ENCODE assay signal across 10 cellular contexts in the genomic region with DNA sequence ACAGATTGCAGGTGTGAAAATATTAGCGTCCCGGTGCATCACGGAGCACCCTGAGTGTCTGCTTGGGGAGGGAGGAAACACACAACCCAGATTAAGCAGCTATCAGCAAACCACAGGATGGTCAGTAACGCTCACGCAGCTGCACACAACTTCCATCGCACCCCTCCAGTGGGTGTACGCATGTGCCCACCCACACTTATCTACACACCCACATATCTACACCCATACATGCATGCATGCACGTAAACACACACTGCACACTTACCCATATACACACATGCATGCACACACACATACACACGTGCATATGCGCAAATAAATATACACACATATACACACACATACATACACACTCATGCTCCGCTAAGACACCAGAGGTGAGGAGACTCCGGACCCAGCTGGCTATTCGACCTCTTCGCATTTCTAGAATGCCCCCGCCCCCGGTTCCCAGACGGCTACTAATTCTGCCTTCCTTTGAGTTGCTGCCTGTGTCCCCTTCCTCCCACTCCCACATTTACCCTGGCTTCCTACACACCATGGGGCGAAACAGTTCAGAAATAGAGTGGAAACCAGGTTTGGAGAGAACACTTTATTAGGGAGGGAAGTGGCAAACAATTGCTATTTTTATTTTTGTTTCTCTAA. TPM values are rescaled to one million over a fixed set of nuclear protein-coding genes. Genes with fewer than 3 reads are reported as not detected.
DNase-seq lines count a peak whose midpoint lies in the region; ATAC-seq and TF ChIP-seq lines count a peak whose summit lies in the region.
"Had no signal": no experiment of that assay in that cellular context is flagged by ENCODE, and none has a peak within 500 bp of the region (broad histone marks: within the 10 kb centered on the region; RNA-seq: fewer than 3 reads in every experiment).

No MANE protein-coding gene starts in this region.

- H3K4me3 Mint-ChIP-seq in IgD-negative memory B cell = peak overlapping the region; percentile 0 to 84 (median 68)

- intact Hi-C loops in heart left ventricle (cut with DNase I) (no loop called here), transverse colon (cut with DNase I; ENCODE audit: low total_unique reads) (no loop called here)

- no peak for DNase-seq in heart left ventricle
- DNase-seq in right atrium auricular region (ENCODE audit: low spot score) = no peak
- no peak for DNase-seq in transverse colon
- no peak for DNase-seq in dermis blood vessel endothelial cell
- no peak for DNase-seq in DMS153 treated with DMSO at 0.1 percent for 48 hours (lab: John Stamatoyannopoulos, UW; ENCODE audit: unreplicated experiment)
- no peak for DNase-seq in retina
- DNase-seq: AML-193, NCI-H1417 had no signal

- H3K27ac ChIP-seq in heart left ventricle (peak overlapping the region in 10 of 12 donors; percentile 43 to 76 (median 55)), right atrium auricular region (no peak overlapping the region), cingulate gyrus (ENCODE audit: low read depth, low read length) (peak overlapping the region; percentile 66), transverse colon (peak overlapping the region; percentile 55 to 95 (median 80))

- ATAC-seq in heart left ventricle = no peak

- TF ChIP-seq CTCF in heart left ventricle (IDR thresholded peaks at IDR 0.05) = no peak
- no peak for TF ChIP-seq CTCF in right atrium auricular region (IDR thresholded peaks at IDR 0.05)
- TF ChIP-seq CTCF in transverse colon (IDR thresholded peaks at IDR 0.05) = no peak

- H3K27me3 Mint-ChIP-seq in IgD-negative memory B cell = no peaks in the 10 kb centered on the region

- H3K4me1 Mint-ChIP-seq in IgD-negative memory B cell = peaks cover 47 to 75% (median 52%) of the 10 kb centered on the region in 3 donors

- in situ Hi-C loops in transverse colon (cut with MboI; ENCODE audit: low pct_ligation_motif_present in 1 of 4, low pct_unique_long_range_greater_than_20kb in 1 of 4, low sequenced_read_pairs in 3 of 4) = no loop called here

- no peaks in the 10 kb centered on the region for H3K27me3 ChIP-seq in heart left ventricle
- H3K27me3 ChIP-seq in right atrium auricular region = no peaks in the 10 kb centered on the region
- H3K27me3 ChIP-seq in transverse colon = no peaks in the 10 kb centered on the region

- no peak for TF ChIP-seq EP300 in transverse colon (IDR thresholded peaks at IDR 0.05; ENCODE audit: low read depth)

- no peak overlapping the region for H3K4me3 ChIP-seq in heart left ventricle
- H3K4me3 ChIP-seq in right atrium auricular region = no peak overlapping the region
- H3K4me3 ChIP-seq in transverse colon = no peak overlapping the region

- H3K9me3 ChIP-seq in heart left ventricle = peaks cover 0 to 7% (median 0%) of the 10 kb centered on the region in 12 donors
- peaks cover 0 to 6% of the 10 kb centered on the region in 2 donors for H3K9me3 ChIP-seq in right atrium auricular region
- no peaks in the 10 kb centered on the region for H3K9me3 ChIP-seq in transverse colon

- peaks cover 0 to under 1% (median 0%) of the 10 kb centered on the region in 9 donors for H3K36me3 ChIP-seq in heart left ventricle
- no peaks in the 10 kb centered on the region for H3K36me3 ChIP-seq in right atrium auricular region
- H3K36me3 ChIP-seq in transverse colon = no peaks in the 10 kb centered on the region

- H3K4me1 ChIP-seq in heart left ventricle (peaks cover 5 to 79% (median 64%) of the 10 kb centered on the region in 12 donors), right atrium auricular region (peaks cover 0 to 51% of the 10 kb centered on the region in 2 donors), transverse colon (peaks cover 9 to 70% (median 35%) of the 10 kb centered on the region in 4 donors)

- peaks cover 6% of the 10 kb centered on the region for H3K36me3 Mint-ChIP-seq in IgD-negative memory B cell

- peak overlapping the region; percentile 6 to 95 (median 93) for H3K27ac Mint-ChIP-seq in IgD-negative memory B cell

- H3K9me3 Mint-ChIP-seq in IgD-negative memory B cell = no peaks in the 10 kb centered on the region

- 66 to 77% (median 68%) methylated on average over 18 of the region's 18 CpGs for WGBS in heart left ventricle, 4 donors
- WGBS in transverse colon (ENCODE audit: low coverage in 1 of 2), 2 donors = 79 to 100% methylated on average over 1 to 18 of the region's 18 CpGs

- TF ChIP-seq POLR2A in heart left ventricle (IDR thresholded peaks at IDR 0.05) = no peak
- TF ChIP-seq POLR2A in transverse colon (IDR thresholded peaks at IDR 0.05) = no peak

RNA-seq across cellular contexts. Expression of gene ITPKB, which starts 26.2 kb away (rescaled TPM):
- 10 to 100 TPM; 11.2 to 33.7 (median 17.8) TPM for total RNA-seq in heart left ventricle
- polyA plus RNA-seq in heart left ventricle = 10 to 100 TPM in 1 of 2 donors, 1 to 10 TPM in 1; 6.2 to 11.9 TPM
- 10 to 100 TPM; 10.8 to 11.0 TPM for total RNA-seq in right atrium auricular region
- 20.4 TPM for polyA plus RNA-seq in IgD-negative memory B cell
- 10 to 100 TPM; 14.3 to 57.6 (median 23.7) TPM for total RNA-seq in transverse colon
- total RNA-seq in dermis blood vessel endothelial cell = 36.9 TPM in 2 replicates

Comparison
In these comparisons a context has a peak if more than half of its experiments do, and no peak if none do; other contexts are left out.
1. H3K27ac ChIP-seq: peak in heart left ventricle (10 of 12), cingulate gyrus (single experiment) and transverse colon (4 of 4); none in right atrium auricular region (0 of 2).